8 cellular contexts compared by ENCODE assay signal in genomic region chr19:18304496-18305312, GRCh38. TPM values are rescaled to one million over a fixed set of nuclear protein-coding genes. Genes with fewer than 3 reads are reported as not detected.
DNase-seq lines count a peak whose midpoint lies in the region; ATAC-seq and TF ChIP-seq lines count a peak whose summit lies in the region.

No MANE protein-coding gene starts in this region.

- intact Hi-C loops in Calu3 (cut with micrococcal nuclease; ENCODE audit: unreplicated experiment): no loop called here

- H3K4me1 ChIP-seq in HEK293 (ENCODE audit: control insufficient read depth, insufficient read depth, low read length): peaks cover 5% of the 10 kb centered on the region; the same call in 1 of the 2 replicates

- no peak overlapping the region for H3K4me3 ChIP-seq in HEK293 (ENCODE audit: low read depth, low read length)
- peak overlapping the region; percentile 36 for H3K4me3 ChIP-seq in fibroblast of mammary gland (ENCODE audit: control insufficient read depth, low read depth, low read length)

- peak overlapping the region; percentile 82 for H3K27ac Mint-ChIP-seq in Calu3 (ENCODE audit: unreplicated experiment)
- peak overlapping the region; percentile 94 for H3K27ac Mint-ChIP-seq in activated T-helper 17 cell treated with anti-CD3 and anti-CD28 coated beads, Interleukin-2, amount 50 U/mL, for 72 hours
- peak overlapping the region; percentile 97 to 100 (median 98) for H3K27ac Mint-ChIP-seq in naive thymus-derived CD8-positive, alpha-beta T cell
- H3K27ac Mint-ChIP-seq in stimulated activated naive B cell treated with anti-CD40 and anti-IgM and Interleukin-4, amounts not matched to agents 10 μg/mL and 1 μg/mL and 100 μg/mL, for 72 hours: peak overlapping the region; percentile 99

- no peaks in the 10 kb centered on the region for H3K9me3 Mint-ChIP-seq in Calu3 (ENCODE audit: low read depth, unreplicated experiment)
- H3K9me3 Mint-ChIP-seq in activated T-helper 17 cell treated with anti-CD3 and anti-CD28 coated beads, Interleukin-2, amount 50 U/mL, for 72 hours: no peaks in the 10 kb centered on the region
- no peaks in the 10 kb centered on the region for H3K9me3 Mint-ChIP-seq in naive thymus-derived CD8-positive, alpha-beta T cell
- peaks cover 2 to 5% of the 10 kb centered on the region in 2 donors for H3K9me3 Mint-ChIP-seq in stimulated activated naive B cell treated with anti-CD40 and anti-IgM and Interleukin-4, amounts not matched to agents 10 μg/mL and 1 μg/mL and 100 μg/mL, for 72 hours

- CTCF ChIA-PET in Calu3 (lab: Charles Lee): interaction anchor here (0.6 to 1.7 kb wide), 8 partner anchors 12 to 829 kb away, joined by 3 to 11 read pairs (median 4); partner anchors contain the start of gene LSM4
- CTCF ChIA-PET in HEK293 (lab: Yijun Ruan, JAX): interaction anchor here (0.6 to 5.0 kb wide), 6 partner anchors 17 to 690 kb away, joined by 3 to 41 read pairs (median 6); no protein-coding TSS in a partner anchor

- peaks cover 20% of the 10 kb centered on the region for H3K36me3 Mint-ChIP-seq in Calu3 (ENCODE audit: insufficient read depth, unreplicated experiment)
- H3K36me3 Mint-ChIP-seq in activated T-helper 17 cell treated with anti-CD3 and anti-CD28 coated beads, Interleukin-2, amount 50 U/mL, for 72 hours (ENCODE audit: low read depth): peaks cover 53% of the 10 kb centered on the region
- H3K36me3 Mint-ChIP-seq in naive thymus-derived CD8-positive, alpha-beta T cell: peaks cover 0 to 9% (median 6%) of the 10 kb centered on the region in 3 donors
- H3K36me3 Mint-ChIP-seq in stimulated activated naive B cell treated with anti-CD40 and anti-IgM and Interleukin-4, amounts not matched to agents 10 μg/mL and 1 μg/mL and 100 μg/mL, for 72 hours: peaks cover 30 to 31% of the 10 kb centered on the region in 2 donors

- no peak overlapping the region; the same call in 1 of the 2 replicates for H3K27ac ChIP-seq in HEK293 (ENCODE audit: extremely low read depth, low read depth, low read length)

- DNase-seq in Calu3 (peak; percentile 64), fibroblast of mammary gland (ENCODE audit: low read depth) (peak; percentile 86)
- DNase-seq in naive thymus-derived CD8-positive, alpha-beta T cell: peak; percentile 66 to 92 (median 76)
- peak; percentile 90 for DNase-seq in stimulated activated naive B cell treated with anti-CD40 and anti-IgM and Interleukin-4, amounts not matched to agents 10 μg/mL and 1 μg/mL and 100 μg/mL, for 72 hours

- peaks cover 3 to 37% of the 10 kb centered on the region in 2 experiments; a peak in 1 of 3 replicates for H3K36me3 ChIP-seq in HEK293 (ENCODE audit: control insufficient read depth in 2 of 2, insufficient read depth in 1 of 2, low read length in 2 of 2)

- POLR2A ChIA-PET in HEK293 (lab: Yijun Ruan, JAX): interaction anchor here (0.6 to 2.0 kb wide), 7 partner anchors 12 to 29 kb away, joined by 3 to 41 read pairs (median 5); partner anchors contain the start of genes JUND and LSM4
- POLR2A ChIA-PET in naive thymus-derived CD8-positive, alpha-beta T cell (lab: Charles Lee): interaction anchor here (0.7 to 34.7 kb wide), 13 partner anchors 11 to 898 kb away, joined by 3 to 2305 read pairs (median 4); partner anchors contain the start of genes IQCN, JUND, LSM4 and MPV17L2

- ATAC-seq in activated T-helper 17 cell treated with anti-CD3 and anti-CD28 coated beads, Interleukin-2, amount 50 U/mL, for 72 hours (replicated peaks): peak; percentile 78
- ATAC-seq in naive thymus-derived CD8-positive, alpha-beta T cell: peak; percentile 70 to 76
- peak; percentile 79 to 80 for ATAC-seq in stimulated activated naive B cell treated with anti-CD40 and anti-IgM and Interleukin-4, amounts not matched to agents 10 μg/mL and 1 μg/mL and 100 μg/mL, for 72 hours (replicated peaks)
- ATAC-seq in GM18873 (IDR thresholded peaks at IDR 0.05; ENCODE audit: low FRiP score, unreplicated experiment): no peak

- no peaks in the 10 kb centered on the region for H3K9me3 ChIP-seq in HEK293 (ENCODE audit: control insufficient read depth, insufficient read depth, low read depth, low read length)

- TF ChIP-seq CTCF in Calu3 (IDR thresholded peaks at IDR 0.05; ENCODE audit: unreplicated experiment) (no peak), HEK293 (tag by site-specific recombination; IDR thresholded peaks at IDR 0.05) (peak; percentile 46; the same call in 1 of the 2 replicates), fibroblast of mammary gland (conservative IDR thresholded peaks at IDR 0.05; ENCODE audit: control insufficient read depth, insufficient read depth, low read depth, low read length) (no peak)

- peaks cover 10% of the 10 kb centered on the region for H3K4me1 Mint-ChIP-seq in Calu3 (ENCODE audit: low read depth, unreplicated experiment)
- peaks cover 16% of the 10 kb centered on the region for H3K4me1 Mint-ChIP-seq in activated T-helper 17 cell treated with anti-CD3 and anti-CD28 coated beads, Interleukin-2, amount 50 U/mL, for 72 hours
- H3K4me1 Mint-ChIP-seq in naive thymus-derived CD8-positive, alpha-beta T cell: peaks cover 23 to 54% (median 48%) of the 10 kb centered on the region in 4 donors
- peaks cover 44 to 69% of the 10 kb centered on the region in 2 donors for H3K4me1 Mint-ChIP-seq in stimulated activated naive B cell treated with anti-CD40 and anti-IgM and Interleukin-4, amounts not matched to agents 10 μg/mL and 1 μg/mL and 100 μg/mL, for 72 hours

- no peaks in the 10 kb centered on the region for H3K27me3 Mint-ChIP-seq in Calu3 (ENCODE audit: unreplicated experiment)
- no peaks in the 10 kb centered on the region for H3K27me3 Mint-ChIP-seq in activated T-helper 17 cell treated with anti-CD3 and anti-CD28 coated beads, Interleukin-2, amount 50 U/mL, for 72 hours
- H3K27me3 Mint-ChIP-seq in naive thymus-derived CD8-positive, alpha-beta T cell: no peaks in the 10 kb centered on the region
- no peaks in the 10 kb centered on the region for H3K27me3 Mint-ChIP-seq in stimulated activated naive B cell treated with anti-CD40 and anti-IgM and Interleukin-4, amounts not matched to agents 10 μg/mL and 1 μg/mL and 100 μg/mL, for 72 hours

- peak overlapping the region; percentile 49 for H3K4me3 Mint-ChIP-seq in Calu3 (ENCODE audit: low read depth, unreplicated experiment)
- H3K4me3 Mint-ChIP-seq in activated T-helper 17 cell treated with anti-CD3 and anti-CD28 coated beads, Interleukin-2, amount 50 U/mL, for 72 hours: peak overlapping the region; percentile 94
- peak overlapping the region; percentile 84 to 96 (median 93) for H3K4me3 Mint-ChIP-seq in naive thymus-derived CD8-positive, alpha-beta T cell
- H3K4me3 Mint-ChIP-seq in stimulated activated naive B cell treated with anti-CD40 and anti-IgM and Interleukin-4, amounts not matched to agents 10 μg/mL and 1 μg/mL and 100 μg/mL, for 72 hours: peak overlapping the region; percentile 80 to 81

- BruUV-seq in Calu3 (replicated peaks; lab: Mats Ljungman, UMichigan): TSS peak; percentile 96

TF ChIP-seq in PFSK-1, 5 proteins besides CTCF, POLR2A, EP300 and RAD21 (continues in another document):
- TF ChIP-seq FOXP2 (optimal IDR thresholded peaks at IDR 0.05; ENCODE audit: borderline replicate concordance, extremely low read depth, extremely low read length, insufficient read depth): peak; percentile 42

RNA-seq across cellular contexts. Expression of gene LSM4, which starts 18.2 kb away (rescaled TPM):
- total RNA-seq in Calu3 (2022): 111 and 115 TPM in 2 replicates
- 257 TPM for polyA plus RNA-seq in PFSK-1 (2012; ENCODE audit: insufficient read length, low read depth)
- total RNA-seq in activated T-helper 17 cell treated with anti-CD3 and anti-CD28 coated beads, Interleukin-2, amount 50 U/mL, for 72 hours: 100 to 1,000 TPM; 176 to 252 TPM
- 10 to 100 TPM; 82.1 to 84.0 TPM for total RNA-seq in naive thymus-derived CD8-positive, alpha-beta T cell
- polyA plus RNA-seq in naive thymus-derived CD8-positive, alpha-beta T cell: 100 to 1,000 TPM; 162 to 198 (median 181) TPM

RNA-seq across cellular contexts. Expression of gene JUND, which starts 23.3 kb away (rescaled TPM):
- total RNA-seq in Calu3 (2022): 44.9 and 60.9 TPM in 2 replicates
- polyA plus RNA-seq in PFSK-1 (2012; ENCODE audit: insufficient read length, low read depth): 185 TPM
- total RNA-seq in activated T-helper 17 cell treated with anti-CD3 and anti-CD28 coated beads, Interleukin-2, amount 50 U/mL, for 72 hours: 100 to 1,000 TPM; 177 to 324 TPM
- 100 to 1,000 TPM; 181 to 189 TPM for total RNA-seq in naive thymus-derived CD8-positive, alpha-beta T cell
- 100 to 1,000 TPM in 1 of 3 donors, 10 to 100 TPM in 2; 43.3 to 169 (median 69.1) TPM for polyA plus RNA-seq in naive thymus-derived CD8-positive, alpha-beta T cell

RNA-seq across cellular contexts. Expression of gene IQCN, which starts 30.5 kb away (rescaled TPM):
- total RNA-seq in Calu3 (2022): 1.5 and 1.6 TPM in 2 replicates
- polyA plus RNA-seq in PFSK-1 (2012; ENCODE audit: insufficient read length, low read depth): 0.40 TPM
- 1 to 10 TPM; 1.1 to 1.3 TPM for total RNA-seq in activated T-helper 17 cell treated with anti-CD3 and anti-CD28 coated beads, Interleukin-2, amount 50 U/mL, for 72 hours
- 1 to 10 TPM; 7.4 to 8.4 TPM for total RNA-seq in naive thymus-derived CD8-positive, alpha-beta T cell
- under 1 TPM in 2 of 3 donors, not detected in 1; 0.06 to 0.15 TPM for polyA plus RNA-seq in naive thymus-derived CD8-positive, alpha-beta T cell

RNA-seq across cellular contexts. Expression of gene PGPEP1, which starts 35.7 kb away (rescaled TPM):
- 27.9 and 42.0 TPM in 2 replicates for total RNA-seq in Calu3 (2022)
- 10.6 TPM for polyA plus RNA-seq in PFSK-1 (2012; ENCODE audit: insufficient read length, low read depth)
- 10 to 100 TPM; 38.9 to 46.0 TPM for total RNA-seq in activated T-helper 17 cell treated with anti-CD3 and anti-CD28 coated beads, Interleukin-2, amount 50 U/mL, for 72 hours
- total RNA-seq in naive thymus-derived CD8-positive, alpha-beta T cell: 10 to 100 TPM; 55.9 to 61.0 TPM
- 10 to 100 TPM in 1 of 3 donors, 1 to 10 TPM in 2; 9.3 to 11.9 (median 9.7) TPM for polyA plus RNA-seq in naive thymus-derived CD8-positive, alpha-beta T cell
